ENCODE assay signal across 2 cellular contexts in the genomic region with DNA sequence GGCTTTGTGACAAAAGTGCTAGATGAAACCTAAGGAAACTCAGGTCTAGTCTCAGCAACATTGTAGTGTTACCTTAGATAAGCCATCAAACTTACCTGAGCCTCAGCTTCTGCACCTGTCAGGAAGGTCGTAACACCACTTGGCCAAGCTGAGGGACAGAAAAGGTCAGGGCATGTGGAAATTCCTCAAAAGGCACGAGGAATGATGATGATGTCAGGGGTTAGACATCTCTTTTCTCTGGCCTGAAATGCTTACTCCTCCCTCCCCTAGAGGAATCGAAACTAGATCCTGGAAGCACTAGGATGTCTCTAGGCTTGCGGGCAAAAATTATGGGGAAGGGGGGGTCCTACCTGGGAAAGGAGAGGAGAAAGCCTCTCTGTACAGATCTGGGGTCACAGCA.
TF ChIP-seq lines count a peak whose summit lies in the region.

No MANE protein-coding gene starts in this region.

TF ChIP-seq in SK-N-SH treated with all-trans-retinoic acid at 6 μM for 48 hours, 23 proteins besides CTCF, POLR2A, EP300 and RAD21:
- TF ChIP-seq, protein P1, sequence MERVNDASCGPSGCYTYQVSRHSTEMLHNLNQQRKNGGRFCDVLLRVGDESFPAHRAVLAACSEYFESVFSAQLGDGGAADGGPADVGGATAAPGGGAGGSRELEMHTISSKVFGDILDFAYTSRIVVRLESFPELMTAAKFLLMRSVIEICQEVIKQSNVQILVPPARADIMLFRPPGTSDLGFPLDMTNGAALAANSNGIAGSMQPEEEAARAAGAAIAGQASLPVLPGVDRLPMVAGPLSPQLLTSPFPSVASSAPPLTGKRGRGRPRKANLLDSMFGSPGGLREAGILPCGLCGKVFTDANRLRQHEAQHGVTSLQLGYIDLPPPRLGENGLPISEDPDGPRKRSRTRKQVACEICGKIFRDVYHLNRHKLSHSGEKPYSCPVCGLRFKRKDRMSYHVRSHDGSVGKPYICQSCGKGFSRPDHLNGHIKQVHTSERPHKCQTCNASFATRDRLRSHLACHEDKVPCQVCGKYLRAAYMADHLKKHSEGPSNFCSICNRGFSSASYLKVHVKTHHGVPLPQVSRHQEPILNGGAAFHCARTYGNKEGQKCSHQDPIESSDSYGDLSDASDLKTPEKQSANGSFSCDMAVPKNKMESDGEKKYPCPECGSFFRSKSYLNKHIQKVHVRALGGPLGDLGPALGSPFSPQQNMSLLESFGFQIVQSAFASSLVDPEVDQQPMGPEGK (CRISPR knock-in tag; IDR thresholded peaks at IDR 0.05; ENCODE audit: borderline replicate concordance) = no peak
- TF ChIP-seq ARNTL (CRISPR knock-in tag; IDR thresholded peaks at IDR 0.05; ENCODE audit: borderline replicate concordance, low read depth) (no peak), RARB (CRISPR knock-in tag; IDR thresholded peaks at IDR 0.05) (no peak), ESRRG (CRISPR knock-in tag; IDR thresholded peaks at IDR 0.05) (no peak), ZFP30 (CRISPR knock-in tag; IDR thresholded peaks at IDR 0.05) (no peak), CSDC2 (CRISPR knock-in tag; IDR thresholded peaks at IDR 0.05) (no peak), ZFP3 (CRISPR knock-in tag; IDR thresholded peaks at IDR 0.05) (no peak), GLIS3 (CRISPR knock-in tag; IDR thresholded peaks at IDR 0.05) (no peak), ZC3H10 (CRISPR knock-in tag; IDR thresholded peaks at IDR 0.05) (no peak), CREB5 (CRISPR knock-in tag; IDR thresholded peaks at IDR 0.05; ENCODE audit: low read depth) (no peak), TCF4 (CRISPR knock-in tag; IDR thresholded peaks at IDR 0.05; ENCODE audit: borderline replicate concordance) (no peak), SNAI2 (CRISPR knock-in tag; IDR thresholded peaks at IDR 0.05) (no peak)

TF ChIP-seq in SK-N-SH, 30 proteins besides CTCF, POLR2A, EP300 and RAD21 (continued from another document):
- TF ChIP-seq, protein P2, sequence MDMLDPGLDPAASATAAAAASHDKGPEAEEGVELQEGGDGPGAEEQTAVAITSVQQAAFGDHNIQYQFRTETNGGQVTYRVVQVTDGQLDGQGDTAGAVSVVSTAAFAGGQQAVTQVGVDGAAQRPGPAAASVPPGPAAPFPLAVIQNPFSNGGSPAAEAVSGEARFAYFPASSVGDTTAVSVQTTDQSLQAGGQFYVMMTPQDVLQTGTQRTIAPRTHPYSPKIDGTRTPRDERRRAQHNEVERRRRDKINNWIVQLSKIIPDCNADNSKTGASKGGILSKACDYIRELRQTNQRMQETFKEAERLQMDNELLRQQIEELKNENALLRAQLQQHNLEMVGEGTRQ (IDR thresholded peaks at IDR 0.05; ENCODE audit: borderline replicate concordance, low read depth, low read length) = no peak
- TF ChIP-seq ELF1 (IDR thresholded peaks at IDR 0.05) (no peak), TEAD4 (IDR thresholded peaks at IDR 0.05; ENCODE audit: borderline replicate concordance, insufficient read depth) (no peak), POLR2AphosphoS5 (IDR thresholded peaks at IDR 0.05; ENCODE audit: low read depth, low read length) (no peak), MXI1 (IDR thresholded peaks at IDR 0.05; ENCODE audit: low read depth, low read length) (no peak), JUND (IDR thresholded peaks at IDR 0.05) (no peak), CHD2 (IDR thresholded peaks at IDR 0.05; ENCODE audit: low read length, partially characterized antibody) (no peak)
- TF ChIP-seq, protein P3, sequence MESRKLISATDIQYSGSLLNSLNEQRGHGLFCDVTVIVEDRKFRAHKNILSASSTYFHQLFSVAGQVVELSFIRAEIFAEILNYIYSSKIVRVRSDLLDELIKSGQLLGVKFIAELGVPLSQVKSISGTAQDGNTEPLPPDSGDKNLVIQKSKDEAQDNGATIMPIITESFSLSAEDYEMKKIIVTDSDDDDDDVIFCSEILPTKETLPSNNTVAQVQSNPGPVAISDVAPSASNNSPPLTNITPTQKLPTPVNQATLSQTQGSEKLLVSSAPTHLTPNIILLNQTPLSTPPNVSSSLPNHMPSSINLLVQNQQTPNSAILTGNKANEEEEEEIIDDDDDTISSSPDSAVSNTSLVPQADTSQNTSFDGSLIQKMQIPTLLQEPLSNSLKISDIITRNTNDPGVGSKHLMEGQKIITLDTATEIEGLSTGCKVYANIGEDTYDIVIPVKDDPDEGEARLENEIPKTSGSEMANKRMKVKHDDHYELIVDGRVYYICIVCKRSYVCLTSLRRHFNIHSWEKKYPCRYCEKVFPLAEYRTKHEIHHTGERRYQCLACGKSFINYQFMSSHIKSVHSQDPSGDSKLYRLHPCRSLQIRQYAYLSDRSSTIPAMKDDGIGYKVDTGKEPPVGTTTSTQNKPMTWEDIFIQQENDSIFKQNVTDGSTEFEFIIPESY (IDR thresholded peaks at IDR 0.05; ENCODE audit: borderline replicate concordance, low read depth) = no peak
- TF ChIP-seq, protein P4, sequence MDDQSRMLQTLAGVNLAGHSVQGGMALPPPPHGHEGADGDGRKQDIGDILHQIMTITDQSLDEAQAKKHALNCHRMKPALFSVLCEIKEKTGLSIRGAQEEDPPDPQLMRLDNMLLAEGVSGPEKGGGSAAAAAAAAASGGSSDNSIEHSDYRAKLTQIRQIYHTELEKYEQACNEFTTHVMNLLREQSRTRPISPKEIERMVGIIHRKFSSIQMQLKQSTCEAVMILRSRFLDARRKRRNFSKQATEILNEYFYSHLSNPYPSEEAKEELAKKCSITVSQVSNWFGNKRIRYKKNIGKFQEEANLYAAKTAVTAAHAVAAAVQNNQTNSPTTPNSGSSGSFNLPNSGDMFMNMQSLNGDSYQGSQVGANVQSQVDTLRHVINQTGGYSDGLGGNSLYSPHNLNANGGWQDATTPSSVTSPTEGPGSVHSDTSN (IDR thresholded peaks at IDR 0.05) = no peak
